ENCODE assay signal across 24 cellular contexts in the genomic region with DNA sequence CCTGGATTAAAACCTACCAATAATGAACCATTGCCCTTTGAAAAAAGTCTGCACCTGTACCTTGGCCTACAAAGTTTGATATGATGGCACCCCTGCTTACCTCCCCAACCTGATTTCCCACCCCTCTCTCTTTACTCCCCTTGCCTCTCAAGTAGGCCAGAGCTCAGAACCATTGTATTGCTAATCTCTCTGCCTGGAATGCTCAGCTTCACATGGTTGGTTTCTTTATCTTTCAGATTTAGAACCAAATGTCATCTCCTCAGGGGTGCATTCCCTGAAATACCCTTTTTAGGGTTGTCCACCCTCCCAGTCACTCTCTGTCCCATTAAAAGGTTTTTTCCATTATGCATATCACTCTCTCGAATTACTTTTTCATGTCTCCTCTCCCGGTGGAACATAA.
"Had no signal": no experiment of that assay in that cellular context is flagged by ENCODE, and none has a peak within 500 bp of the region (broad histone marks: within the 10 kb centered on the region; RNA-seq: fewer than 3 reads in every experiment).

No MANE protein-coding gene starts in this region.

- H3K27ac Mint-ChIP-seq: activated CD4-positive, alpha-beta T cell treated with anti-CD3 and anti-CD28 coated beads, Interleukin-2, amount 10 ng/mL, durations not matched to agents 7 days and 5 days; activated CD8-positive, alpha-beta T cell treated with anti-CD3 and anti-CD28 coated beads, Interleukin-2, amount 10 ng/mL, durations not matched to agents 7 days and 5 days; activated naive CD8-positive, alpha-beta T cell; dendritic cell treated with granulocyte-macrophage colony-stimulating factor and Interleukin-4, amounts not matched to agents 40 ng/mL and 50 ng/mL, for 4 days; natural killer cell treated with Interleukin-12 subunit alpha and Interleukin-12 subunit beta and Interleukin-15 and Interleukin-18, amount 100 ng/mL, for 72 hours; T-helper 17 cell; type B pancreatic cell had no signal

- H3K9ac ChIP-seq: parathyroid adenoma had no signal

- H3K9me3 ChIP-seq: ascending aorta, thoracic aorta had no signal

- H3K4me1 ChIP-seq: adrenal gland, ascending aorta, parathyroid adenoma had no signal

- H3K4me3 Mint-ChIP-seq: activated CD4-positive, alpha-beta T cell treated with anti-CD3 and anti-CD28 coated beads, Interleukin-2, amount 10 ng/mL, durations not matched to agents 7 days and 5 days; activated CD8-positive, alpha-beta T cell treated with anti-CD3 and anti-CD28 coated beads, Interleukin-2, amount 10 ng/mL, durations not matched to agents 7 days and 5 days; activated naive CD8-positive, alpha-beta T cell; dendritic cell treated with granulocyte-macrophage colony-stimulating factor and Interleukin-4, amounts not matched to agents 40 ng/mL and 50 ng/mL, for 4 days; natural killer cell treated with Interleukin-12 subunit alpha and Interleukin-12 subunit beta and Interleukin-15 and Interleukin-18, amount 100 ng/mL, for 72 hours; T-helper 17 cell; type B pancreatic cell had no signal

- H3K36me3 Mint-ChIP-seq: type B pancreatic cell had no signal

- ATAC-seq: activated CD4-positive, CD25-positive, alpha-beta regulatory T cell treated with anti-CD3 and anti-CD28 coated beads, Interleukin-2, amount 50 U/mL, for 24 hours; activated CD8-positive, alpha-beta T cell treated with anti-CD3 and anti-CD28 coated beads, Interleukin-2, amount 10 ng/mL, durations not matched to agents 7 days and 5 days; esophagus mucosa; left ventricle myocardium superior; natural killer cell treated with Interleukin-12 subunit alpha and Interleukin-12 subunit beta and Interleukin-15 and Interleukin-18, amount 100 ng/mL, for 72 hours; right cardiac atrium; T-helper 17 cell had no signal

- H3K27me3 Mint-ChIP-seq: activated CD4-positive, alpha-beta T cell treated with anti-CD3 and anti-CD28 coated beads, Interleukin-2, amount 10 ng/mL, durations not matched to agents 7 days and 5 days; activated naive CD8-positive, alpha-beta T cell; dendritic cell treated with granulocyte-macrophage colony-stimulating factor and Interleukin-4, amounts not matched to agents 40 ng/mL and 50 ng/mL, for 4 days; natural killer cell treated with Interleukin-12 subunit alpha and Interleukin-12 subunit beta and Interleukin-15 and Interleukin-18, amount 100 ng/mL, for 72 hours; T-helper 17 cell; type B pancreatic cell had no signal

- H3K27me3 ChIP-seq: adrenal gland, ascending aorta, brain microvascular endothelial cell had no signal

- H3K9me3 Mint-ChIP-seq: type B pancreatic cell had no signal

- H3K27ac ChIP-seq: adrenal gland, ascending aorta, brain microvascular endothelial cell, parathyroid adenoma, thoracic aorta had no signal

- H3K4me1 Mint-ChIP-seq: activated CD4-positive, alpha-beta T cell treated with anti-CD3 and anti-CD28 coated beads, Interleukin-2, amount 10 ng/mL, durations not matched to agents 7 days and 5 days had no signal

- H3K36me3 ChIP-seq: adrenal gland, ascending aorta, brain microvascular endothelial cell, thoracic aorta had no signal

- H3K4me3 ChIP-seq: adrenal gland, ascending aorta, thoracic aorta had no signal

- DNase-seq: activated CD4-positive, alpha-beta T cell treated with anti-CD3 and anti-CD28 coated beads, Interleukin-2, amount 10 ng/mL, durations not matched to agents 7 days and 5 days; activated CD8-positive, alpha-beta T cell treated with anti-CD3 and anti-CD28 coated beads, Interleukin-2, amount 10 ng/mL, durations not matched to agents 7 days and 5 days; adrenal gland; brain microvascular endothelial cell; caudate nucleus; effector CD8-positive, alpha-beta T cell; foreskin melanocyte; hippocampal formation; left ventricle myocardium superior; mammary epithelial cell; nucleus accumbens; right cardiac atrium; stimulated activated CD4-positive, alpha-beta T cell treated with anti-CD3 and anti-CD28 coated beads, Interleukin-4, amount 100 ng/mL, for 24 hours; stimulated activated naive CD4-positive, alpha-beta T cell treated with Interleukin-2 at 50 U/mL for 16 hours; T-helper 17 cell had no signal
